ENCODE assay signal across 22 cellular contexts in the genomic region with DNA sequence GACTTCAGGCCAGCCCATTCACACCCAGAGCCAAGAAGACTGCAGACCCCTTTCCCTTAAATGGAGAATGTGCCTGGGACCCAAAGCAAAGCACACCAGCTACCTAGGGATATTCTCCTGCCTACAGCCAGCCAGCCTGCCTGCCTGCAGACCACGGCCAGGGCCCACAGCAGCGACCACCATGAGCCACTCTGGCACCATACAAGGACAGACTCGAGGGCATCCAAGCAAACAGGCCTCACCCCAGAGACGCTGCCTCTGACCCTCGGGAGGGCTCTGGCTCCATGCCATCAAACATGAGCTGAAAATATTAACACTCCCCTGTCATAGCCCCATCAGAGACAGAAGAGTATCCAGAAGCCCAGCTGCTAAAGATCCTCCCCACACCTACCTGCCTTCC.
A peak's percentile ranks its signal among the peaks of the same experiment; 100 is the strongest.
DNase-seq lines count a peak whose midpoint lies in the region; ATAC-seq and TF ChIP-seq lines count a peak whose summit lies in the region.
"Had no signal": no experiment of that assay in that cellular context is flagged by ENCODE, and none has a peak within 500 bp of the region (broad histone marks: within the 10 kb centered on the region; RNA-seq: fewer than 3 reads in every experiment).

No MANE protein-coding gene starts in this region.

- peaks cover 0 to 2% (median 0%) of the 10 kb centered on the region in 9 donors for H3K36me3 ChIP-seq in heart left ventricle
- no peaks in the 10 kb centered on the region for H3K36me3 ChIP-seq in esophagus squamous epithelium
- no peaks in the 10 kb centered on the region for H3K36me3 ChIP-seq in tibial nerve
- no peaks in the 10 kb centered on the region for H3K36me3 ChIP-seq in thyroid gland
- H3K36me3 ChIP-seq: BLaER1 had no signal

- no peak for TF ChIP-seq CTCF in heart left ventricle (IDR thresholded peaks at IDR 0.05)
- TF ChIP-seq CTCF in esophagus squamous epithelium (IDR thresholded peaks at IDR 0.05) = no peak
- no peak for TF ChIP-seq CTCF in nephron progenitor cell (IDR thresholded peaks at IDR 0.05)
- TF ChIP-seq CTCF in tibial nerve (IDR thresholded peaks at IDR 0.05) = no peak
- no peak for TF ChIP-seq CTCF in CD4-positive, alpha-beta T cell (IDR thresholded peaks at IDR 0.05)
- TF ChIP-seq CTCF in thyroid gland (IDR thresholded peaks at IDR 0.05) = no peak

- intact Hi-C loops in heart left ventricle (cut with DNase I) = loop anchor here in 2 of 10 donors (5.0 to 10.0 kb wide), 2 partner anchors 34 to 68 kb away; no protein-coding TSS in a partner anchor
- intact Hi-C loops in left cardiac atrium (cut with DNase I) = loop anchor here in 1 of 2 donors (5.0 kb wide), 1 partner anchor 34 kb away; no protein-coding TSS in a partner anchor
- intact Hi-C loops in esophagus squamous epithelium (cut with DNase I) = no loop called here
- intact Hi-C loops in CD4-positive, alpha-beta T cell (cut with DNase I, micrococcal nuclease) = no loop called here
- intact Hi-C loops in thyroid gland (cut with DNase I) = no loop called here

- H3K27me3 ChIP-seq in heart left ventricle (no peaks in the 10 kb centered on the region), esophagus squamous epithelium (no peaks in the 10 kb centered on the region), tibial nerve (no peaks in the 10 kb centered on the region), thyroid gland (no peaks in the 10 kb centered on the region)
- H3K27me3 ChIP-seq in CD4-positive, alpha-beta T cell (ENCODE audit: control insufficient read depth, insufficient read depth, low read length) = no peaks in the 10 kb centered on the region
- H3K27me3 ChIP-seq: BLaER1 had no signal

- TF ChIP-seq POLR2A in heart left ventricle (IDR thresholded peaks at IDR 0.05) (no peak), esophagus squamous epithelium (IDR thresholded peaks at IDR 0.05) (no peak), tibial nerve (IDR thresholded peaks at IDR 0.05) (no peak), thyroid gland (IDR thresholded peaks at IDR 0.05) (no peak)

- H3K36me3 Mint-ChIP-seq in nephron progenitor cell (ENCODE audit: low read depth) = no peaks in the 10 kb centered on the region
- no peaks in the 10 kb centered on the region for H3K36me3 Mint-ChIP-seq in CD4-positive, alpha-beta T cell (ENCODE audit: low read depth)
- H3K36me3 Mint-ChIP-seq in activated CD8-positive, alpha-beta memory T cell treated with anti-CD3 and anti-CD28 coated beads, Interleukin-2, amount 10 ng/mL, durations not matched to agents 7 days and 5 days = no peaks in the 10 kb centered on the region

- H3K4me3 Mint-ChIP-seq in nephron progenitor cell = no peak overlapping the region
- no peak overlapping the region for H3K4me3 Mint-ChIP-seq in CD4-positive, alpha-beta T cell
- H3K4me3 Mint-ChIP-seq in activated CD8-positive, alpha-beta memory T cell treated with anti-CD3 and anti-CD28 coated beads, Interleukin-2, amount 10 ng/mL, durations not matched to agents 7 days and 5 days = no peak overlapping the region
- H3K4me3 Mint-ChIP-seq: type B pancreatic cell had no signal

- H3K4me3 ChIP-seq in heart left ventricle = no peak overlapping the region
- H3K4me3 ChIP-seq in esophagus squamous epithelium = peak overlapping the region; percentile 1 to 39 (median 26)
- H3K4me3 ChIP-seq in tibial nerve = no peak overlapping the region
- H3K4me3 ChIP-seq in thyroid gland (replicated peaks in 1 of 3) = no peak overlapping the region
- H3K4me3 ChIP-seq: BLaER1, skin epidermis had no signal

- CTCF ChIA-PET in CD4-positive, alpha-beta T cell (lab: Charles Lee) = no interaction called here
- CTCF ChIA-PET in activated CD8-positive, alpha-beta memory T cell treated with anti-CD3 and anti-CD28 coated beads, Interleukin-2, amount 10 ng/mL, durations not matched to agents 7 days and 5 days (lab: Charles Lee) = interaction anchor here (0.9 kb wide), 1 partner anchor 11 kb away, joined by 3 read pairs; no protein-coding TSS in a partner anchor

- H3K27ac Mint-ChIP-seq in nephron progenitor cell = peak overlapping the region; percentile 21
- H3K27ac Mint-ChIP-seq in CD4-positive, alpha-beta T cell = no peak overlapping the region
- H3K27ac Mint-ChIP-seq in activated CD8-positive, alpha-beta memory T cell treated with anti-CD3 and anti-CD28 coated beads, Interleukin-2, amount 10 ng/mL, durations not matched to agents 7 days and 5 days = no peak overlapping the region
- H3K27ac Mint-ChIP-seq: type B pancreatic cell had no signal

- H3K4me1 ChIP-seq in heart left ventricle (peaks cover 5 to 98% (median 53%) of the 10 kb centered on the region in 12 donors), esophagus squamous epithelium (peaks cover 39 to 99% (median 83%) of the 10 kb centered on the region in 3 donors), tibial nerve (peaks cover 0 to 70% (median 18%) of the 10 kb centered on the region in 4 donors), thyroid gland (peaks cover 32 to 68% of the 10 kb centered on the region in 2 donors)
- H3K4me1 ChIP-seq: BLaER1 had no signal

- 39 to 53% (median 45%) methylated on average over 5 of the region's 5 CpGs for WGBS in heart left ventricle, 4 donors
- WGBS in esophagus squamous epithelium, 2 donors = 20% methylated on average over 2 of the region's 5 CpGs; no CpG with 5 or more reads in 1 of the 2 donors
- 18 to 40% methylated on average over 4 to 5 of the region's 5 CpGs for WGBS in tibial nerve, 2 donors
- WGBS in thyroid gland, 2 donors = 32 to 37% methylated on average over 3 to 4 of the region's 5 CpGs

- no peaks in the 10 kb centered on the region for H3K27me3 Mint-ChIP-seq in nephron progenitor cell (ENCODE audit: low read depth, poor library complexity)
- no peaks in the 10 kb centered on the region for H3K27me3 Mint-ChIP-seq in CD4-positive, alpha-beta T cell
- peaks cover 3% of the 10 kb centered on the region for H3K27me3 Mint-ChIP-seq in activated CD8-positive, alpha-beta memory T cell treated with anti-CD3 and anti-CD28 coated beads, Interleukin-2, amount 10 ng/mL, durations not matched to agents 7 days and 5 days
- H3K27me3 Mint-ChIP-seq: type B pancreatic cell had no signal

- no peak for DNase-seq in heart left ventricle
- DNase-seq in left cardiac atrium = no peak
- no peak for DNase-seq in esophagus squamous epithelium (lab: John Stamatoyannopoulos, UW)
- no peak for DNase-seq in nephron progenitor cell
- DNase-seq in tibial nerve (ENCODE audit: low spot score in 2 of 2) = no peak
- DNase-seq in CD4-positive, alpha-beta T cell = no peak
- DNase-seq in activated CD8-positive, alpha-beta memory T cell treated with anti-CD3 and anti-CD28 coated beads, Interleukin-2, amount 10 ng/mL, durations not matched to agents 7 days and 5 days = no peak
- DNase-seq in thyroid gland = no peak
- DNase-seq: activated CD4-positive, alpha-beta T cell treated with anti-CD3 and anti-CD28 coated beads for 4 hours; activated CD8-positive, alpha-beta memory T cell treated with anti-CD3 and anti-CD28 coated beads, Interleukin-2, amount 50 U/mL, for 4 hours; activated gamma-delta T cell treated with Interleukin-2 at 50 U/mL for 16 hours; aorta; DMS 273 treated with DMSO at 0.1 percent for 48 hours; GDM1; glutamatergic neuron; MV-4-11; NCI-H2081; NCI-H526 had no signal

- no peak for ATAC-seq in heart left ventricle
- no peak for ATAC-seq in left cardiac atrium
- ATAC-seq in CD4-positive, alpha-beta T cell (ENCODE audit: poor library complexity) = no peak
- no peak for ATAC-seq in activated CD8-positive, alpha-beta memory T cell treated with anti-CD3 and anti-CD28 coated beads, Interleukin-2, amount 10 ng/mL, durations not matched to agents 7 days and 5 days

- no peak for TF ChIP-seq EP300 in tibial nerve (IDR thresholded peaks at IDR 0.05)

- H3K9me3 ChIP-seq in heart left ventricle (no peaks in the 10 kb centered on the region), esophagus squamous epithelium (no peaks in the 10 kb centered on the region), tibial nerve (no peaks in the 10 kb centered on the region), thyroid gland (no peaks in the 10 kb centered on the region)
- H3K9me3 ChIP-seq in CD4-positive, alpha-beta T cell (ENCODE audit: control insufficient read depth, low read length) = no peaks in the 10 kb centered on the region
- H3K9me3 ChIP-seq: BLaER1 had no signal

- no peaks in the 10 kb centered on the region for H3K9me3 Mint-ChIP-seq in nephron progenitor cell
- H3K9me3 Mint-ChIP-seq in CD4-positive, alpha-beta T cell = no peaks in the 10 kb centered on the region
- no peaks in the 10 kb centered on the region for H3K9me3 Mint-ChIP-seq in activated CD8-positive, alpha-beta memory T cell treated with anti-CD3 and anti-CD28 coated beads, Interleukin-2, amount 10 ng/mL, durations not matched to agents 7 days and 5 days (ENCODE audit: low read depth)
- H3K9me3 Mint-ChIP-seq: type B pancreatic cell had no signal

- POLR2A ChIA-PET in CD4-positive, alpha-beta T cell (lab: Charles Lee) = no interaction called here

- peaks cover 32% of the 10 kb centered on the region for H3K4me1 Mint-ChIP-seq in nephron progenitor cell
- H3K4me1 Mint-ChIP-seq in CD4-positive, alpha-beta T cell (ENCODE audit: low read depth) = no peaks in the 10 kb centered on the region
- peaks cover 4% of the 10 kb centered on the region for H3K4me1 Mint-ChIP-seq in activated CD8-positive, alpha-beta memory T cell treated with anti-CD3 and anti-CD28 coated beads, Interleukin-2, amount 10 ng/mL, durations not matched to agents 7 days and 5 days

- peak overlapping the region; percentile 29 to 86 (median 61) for H3K27ac ChIP-seq in heart left ventricle
- peak overlapping the region; percentile 84 to 93 (median 86) for H3K27ac ChIP-seq in esophagus squamous epithelium
- peak overlapping the region in 3 of 4 donors; percentile 35 to 72 (median 55) for H3K27ac ChIP-seq in tibial nerve
- H3K27ac ChIP-seq in CD4-positive, alpha-beta T cell (ENCODE audit: low read depth, low read length) = no peak overlapping the region
- peak overlapping the region in 1 of 3 donors; percentile 34 for H3K27ac ChIP-seq in thyroid gland
- H3K27ac ChIP-seq: 22Rv1, BLaER1 had no signal

Comparison
In these comparisons a context has a peak if more than half of its experiments do, and no peak if none do; other contexts are left out.
1. H3K4me3 ChIP-seq: peak in esophagus squamous epithelium (4 of 4); none in heart left ventricle (0 of 12), tibial nerve (0 of 4) and thyroid gland (0 of 3).